Comparison of ENCODE assay signal across 11 cellular contexts in genomic region chr7:101124376-101125056, GRCh38. TPM values are rescaled to one million over a fixed set of nuclear protein-coding genes. Genes with fewer than 3 reads are reported as not detected.
DNase-seq lines count a peak whose midpoint lies in the region; ATAC-seq, FAIRE-seq and TF ChIP-seq lines count a peak whose summit lies in the region.
"Had no signal": no experiment of that assay in that cellular context is flagged by ENCODE, and none has a peak within 500 bp of the region (broad histone marks: within the 10 kb centered on the region; RNA-seq: fewer than 3 reads in every experiment).

No MANE protein-coding gene starts in this region.

- FAIRE-seq in GM19239 (lab: Jason Lieb, UNC) = no peak

- POLR2A ChIA-PET in RWPE1 (lab: Yijun Ruan, JAX; ENCODE audit: low non-redundant PET) = interaction anchor here (0.7 kb wide), 1 partner anchor 40 kb away, joined by 7 read pairs; no protein-coding TSS in a partner anchor

- H3K4me1 ChIP-seq in Peyer's patch = peaks cover 0 to 36% (median 6%) of the 10 kb centered on the region in 4 donors

- peak overlapping the region in 1 of 2 donors; percentile 72 for H3K27ac Mint-ChIP-seq in stimulated activated naive CD8-positive, alpha-beta T cell treated with anti-CD3 and anti-CD28 coated beads, Interleukin-15, amount 100 ng/mL, for 72 hours
- H3K27ac Mint-ChIP-seq: B cell, IgD-negative memory B cell had no signal

- no peak overlapping the region for H3K4me3 ChIP-seq in fibroblast of mammary gland (ENCODE audit: control insufficient read depth, low read depth, low read length)
- H3K4me3 ChIP-seq in Peyer's patch = no peak overlapping the region

- peaks cover 97% of the 10 kb centered on the region for H3K27me3 Mint-ChIP-seq in stimulated activated naive CD8-positive, alpha-beta T cell treated with anti-CD3 and anti-CD28 coated beads, Interleukin-15, amount 100 ng/mL, for 72 hours

- H3K9me3 ChIP-seq in Peyer's patch = no peaks in the 10 kb centered on the region

- no peaks in the 10 kb centered on the region for H3K36me3 ChIP-seq in Peyer's patch

- peak overlapping the region; percentile 41 to 50 for H3K4me3 Mint-ChIP-seq in stimulated activated naive CD8-positive, alpha-beta T cell treated with anti-CD3 and anti-CD28 coated beads, Interleukin-15, amount 100 ng/mL, for 72 hours
- H3K4me3 Mint-ChIP-seq: B cell had no signal

- DNase-seq in SKM-1 (lab: John Stamatoyannopoulos, UW; ENCODE audit: unreplicated experiment) = peak; percentile 19
- DNase-seq in SKM-1 treated with dmso at 0.1 percent for 144 hours (lab: John Stamatoyannopoulos, UW; ENCODE audit: unreplicated experiment) = no peak
- no peak for DNase-seq in RWPE1 (ENCODE audit: low spot score)
- DNase-seq in fibroblast of mammary gland (ENCODE audit: low read depth) = peak; percentile 80
- DNase-seq in stimulated activated naive CD8-positive, alpha-beta T cell treated with anti-CD3 and anti-CD28 coated beads, Interleukin-15, amount 100 ng/mL, for 72 hours = no peak
- no peak for DNase-seq in GM19239 (ENCODE audit: insufficient read length, low spot score)
- DNase-seq in Peyer's patch = no peak

- peaks cover 74% of the 10 kb centered on the region for H3K4me1 Mint-ChIP-seq in stimulated activated naive CD8-positive, alpha-beta T cell treated with anti-CD3 and anti-CD28 coated beads, Interleukin-15, amount 100 ng/mL, for 72 hours

- CTCF ChIA-PET in RWPE1 (lab: Yijun Ruan, JAX) = no interaction called here

- no peak for TF ChIP-seq POLR2A in Peyer's patch (IDR thresholded peaks at IDR 0.05)

- H3K9me3 Mint-ChIP-seq in stimulated activated naive CD8-positive, alpha-beta T cell treated with anti-CD3 and anti-CD28 coated beads, Interleukin-15, amount 100 ng/mL, for 72 hours = no peaks in the 10 kb centered on the region
- H3K9me3 Mint-ChIP-seq: IgD-negative memory B cell had no signal

- no peak for TF ChIP-seq CTCF in RWPE1 (conservative IDR thresholded peaks at IDR 0.05; ENCODE audit: low read depth)
- no peak for TF ChIP-seq CTCF in fibroblast of mammary gland (conservative IDR thresholded peaks at IDR 0.05; ENCODE audit: control insufficient read depth, insufficient read depth, low read depth, low read length)
- TF ChIP-seq CTCF in Peyer's patch (IDR thresholded peaks at IDR 0.05) = no peak

- peak overlapping the region; percentile 97 for H3K27ac ChIP-seq in RWPE1
- H3K27ac ChIP-seq in Peyer's patch = peak overlapping the region in 2 of 4 donors; percentile 56 to 75

- no peak for ATAC-seq in stimulated activated naive CD8-positive, alpha-beta T cell treated with anti-CD3 and anti-CD28 coated beads, Interleukin-15, amount 100 ng/mL, for 72 hours
- ATAC-seq in GM19463 (IDR thresholded peaks at IDR 0.05; ENCODE audit: unreplicated experiment) = no peak

- H3K27me3 ChIP-seq in Peyer's patch = no peaks in the 10 kb centered on the region

RNA-seq across cellular contexts. Expression of gene SERPINE1, which starts 2.4 kb away (rescaled TPM):
- 1 to 10 TPM; 2.4 to 8.3 (median 3.3) TPM for total RNA-seq in Peyer's patch

RNA-seq across cellular contexts. Expression of gene AP1S1, which starts 29.8 kb away (rescaled TPM):
- 100 to 1,000 TPM in 2 of 4 donors, 10 to 100 TPM in 2; 53.6 to 136 (median 95.7) TPM for total RNA-seq in Peyer's patch

RNA-seq across cellular contexts. Expression of gene TRIM56, which starts 39.2 kb away (rescaled TPM):
- total RNA-seq in Peyer's patch = 10 to 100 TPM; 19.4 to 43.7 (median 38.3) TPM

RNA-seq across cellular contexts. Expression of gene VGF, which starts 40.9 kb away (rescaled TPM):
- under 1 TPM in 1 of 4 donors, not detected in 3; 0.94 TPM for total RNA-seq in Peyer's patch
- total RNA-seq: glomerular endothelial cell had no signal

RNA-seq across cellular contexts. Expression of gene NAT16, which starts 55.6 kb away (rescaled TPM):
- total RNA-seq in Peyer's patch = 1 to 10 TPM in 1 of 4 donors, not detected in 3; 1.0 TPM
- total RNA-seq: B cell, glomerular endothelial cell had no signal

Comparison
In these comparisons a context has a peak if more than half of its experiments do, and no peak if none do; other contexts are left out.
1. DNase-seq: peak in SKM-1 (single experiment) and fibroblast of mammary gland (single experiment); none in SKM-1 treated with dmso at 0.1 percent for 144 hours (single experiment), RWPE1 (single experiment), stimulated activated naive CD8-positive, alpha-beta T cell treated with anti-CD3 and anti-CD28 coated beads, Interleukin-15, amount 100 ng/mL, for 72 hours (0 of 2), GM19239 (single experiment) and Peyer's patch (0 of 3).